ENCODE assay signal across 7 cellular contexts in genomic region chr22:46737976-46738641, GRCh38. TPM values are rescaled to one million over a fixed set of nuclear protein-coding genes. Genes with fewer than 3 reads are reported as not detected.
DNase-seq lines count a peak whose midpoint lies in the region; ATAC-seq, FAIRE-seq and TF ChIP-seq lines count a peak whose summit lies in the region.

A gene with protein sequence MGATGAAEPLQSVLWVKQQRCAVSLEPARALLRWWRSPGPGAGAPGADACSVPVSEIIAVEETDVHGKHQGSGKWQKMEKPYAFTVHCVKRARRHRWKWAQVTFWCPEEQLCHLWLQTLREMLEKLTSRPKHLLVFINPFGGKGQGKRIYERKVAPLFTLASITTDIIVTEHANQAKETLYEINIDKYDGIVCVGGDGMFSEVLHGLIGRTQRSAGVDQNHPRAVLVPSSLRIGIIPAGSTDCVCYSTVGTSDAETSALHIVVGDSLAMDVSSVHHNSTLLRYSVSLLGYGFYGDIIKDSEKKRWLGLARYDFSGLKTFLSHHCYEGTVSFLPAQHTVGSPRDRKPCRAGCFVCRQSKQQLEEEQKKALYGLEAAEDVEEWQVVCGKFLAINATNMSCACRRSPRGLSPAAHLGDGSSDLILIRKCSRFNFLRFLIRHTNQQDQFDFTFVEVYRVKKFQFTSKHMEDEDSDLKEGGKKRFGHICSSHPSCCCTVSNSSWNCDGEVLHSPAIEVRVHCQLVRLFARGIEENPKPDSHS (minus strand): TSS chr22:46738252. CDS start chr22:46738148, 104 bp downstream.

- H3K79me2 ChIP-seq in neural cell (replicated peaks; ENCODE audit: insufficient read depth, low read length), result peaks cover 35% of the 10 kb centered on the region

- 1% methylated on average over 19 of the region's 99 CpGs; no CpG with 5 or more reads in 1 of the 2 donors for WGBS in transverse colon (ENCODE audit: low coverage in 1 of 2), 2 donors

- peak within 1 kb of the TSS; percentile 85 for H3K9ac ChIP-seq in neural cell (ENCODE audit: low read length)

- ATAC-seq in GM18502 (IDR thresholded peaks at IDR 0.05; ENCODE audit: poor library complexity, unreplicated experiment) (peak; percentile 42), HG03354 (IDR thresholded peaks at IDR 0.05; ENCODE audit: poor library complexity, severe bottlenecking, unreplicated experiment) (peak; percentile 45)

- TF ChIP-seq CTCF in neural cell (IDR thresholded peaks at IDR 0.05; ENCODE audit: poor library complexity, severe bottlenecking) (no peak), transverse colon (IDR thresholded peaks at IDR 0.05) (no peak)

- peak within 1 kb of the TSS; percentile 45 for H2AFZ ChIP-seq in neural cell (ENCODE audit: low read depth, low read length)

- peaks cover 6% of the 10 kb centered on the region for H3K9me3 Mint-ChIP-seq in activated naive CD4-positive, alpha-beta T cell treated with anti-CD3 and anti-CD28 coated beads for 36 hours

- DNase-seq in SHP77 treated with DMSO at 0.1 percent for 48 hours (lab: John Stamatoyannopoulos, UW), result peak; percentile 55
- peak; percentile 72 for DNase-seq in activated naive CD4-positive, alpha-beta T cell treated with anti-CD3 and anti-CD28 coated beads for 36 hours
- DNase-seq in frontal cortex (ENCODE audit: low spot score in 2 of 2), result peak; percentile 89 to 90
- peak; percentile 87 for DNase-seq in transverse colon

- H3K36me3 Mint-ChIP-seq in activated naive CD4-positive, alpha-beta T cell treated with anti-CD3 and anti-CD28 coated beads for 36 hours (ENCODE audit: low read depth), result peaks cover 12% of the 10 kb centered on the region

- CTCF ChIA-PET in activated naive CD4-positive, alpha-beta T cell treated with anti-CD3 and anti-CD28 coated beads for 36 hours (lab: Charles Lee), result interaction anchor here (1.2 to 3.4 kb wide), 5 partner anchors 12 to 64 kb away, joined by 5 to 23 read pairs (median 9); partner anchors contain the start of gene TBC1D22A

- H3K27ac ChIP-seq in neural cell (ENCODE audit: low read length), result peak within 1 kb of the TSS; percentile 74
- H3K27ac ChIP-seq in transverse colon, result peak within 1 kb of the TSS; percentile 92 to 95 (median 94)

- H3K9me2 ChIP-seq in neural cell (ENCODE audit: insufficient read depth, low read length), result no peaks in the 10 kb centered on the region

- peak within 1 kb of the TSS; percentile 88 for H3K4me3 ChIP-seq in neural cell (ENCODE audit: low read length)
- peak within 1 kb of the TSS; percentile 76 to 88 (median 84) for H3K4me3 ChIP-seq in transverse colon

- H3K36me3 ChIP-seq in neural cell (ENCODE audit: insufficient read depth, low read length) (no peaks in the 10 kb centered on the region), transverse colon (no peaks in the 10 kb centered on the region)

- H3K4me1 ChIP-seq in transverse colon, result peaks cover 37 to 88% (median 65%) of the 10 kb centered on the region in 4 donors

- intact Hi-C loops in activated naive CD4-positive, alpha-beta T cell treated with anti-CD3 and anti-CD28 coated beads for 36 hours (cut with micrococcal nuclease), result loop anchor here (1.0 to 5.0 kb wide), 4 partner anchors 64 to 175 kb away; no protein-coding TSS in a partner anchor
- intact Hi-C loops in transverse colon (cut with DNase I; ENCODE audit: low total_unique reads), result no loop called here

- H3K9me3 ChIP-seq in neural cell (ENCODE audit: low read length) (no peaks in the 10 kb centered on the region), transverse colon (no peaks in the 10 kb centered on the region)

- TF ChIP-seq EP300 in neural cell (conservative IDR thresholded peaks at IDR 0.05; ENCODE audit: poor library complexity, severe bottlenecking) (no peak), transverse colon (IDR thresholded peaks at IDR 0.05; ENCODE audit: low read depth) (no peak)

- no peak for TF ChIP-seq RAD21 in neural cell (conservative IDR thresholded peaks at IDR 0.05)

- H3F3A ChIP-seq in neural cell (ENCODE audit: insufficient read depth, low read length, poor library complexity, severe bottlenecking), result no peaks in the 10 kb centered on the region

- peak within 1 kb of the TSS; percentile 99 for H3K27ac Mint-ChIP-seq in activated naive CD4-positive, alpha-beta T cell treated with anti-CD3 and anti-CD28 coated beads for 36 hours

- TF ChIP-seq POLR2A in transverse colon (IDR thresholded peaks at IDR 0.05), result peak; percentile 31

- in situ Hi-C loops in transverse colon (cut with MboI; ENCODE audit: low pct_ligation_motif_present in 1 of 4, low pct_unique_long_range_greater_than_20kb in 1 of 4, low sequenced_read_pairs in 3 of 4), result loop anchor here in 1 of 4 donors (25.0 kb wide), 1 partner anchor 176 kb away; no protein-coding TSS in a partner anchor

- H4K20me1 ChIP-seq in neural cell (ENCODE audit: insufficient read depth), result no peaks in the 10 kb centered on the region

- no peaks in the 10 kb centered on the region for H3K27me3 Mint-ChIP-seq in activated naive CD4-positive, alpha-beta T cell treated with anti-CD3 and anti-CD28 coated beads for 36 hours (ENCODE audit: low read depth)

- peak within 1 kb of the TSS; percentile 70 for H3K4me2 ChIP-seq in neural cell (ENCODE audit: low read length)

- H3K4me3 Mint-ChIP-seq in activated naive CD4-positive, alpha-beta T cell treated with anti-CD3 and anti-CD28 coated beads for 36 hours, result peak within 1 kb of the TSS; percentile 100

- H3K27me3 ChIP-seq in neural cell (ENCODE audit: insufficient read depth, low read depth, low read length), result no peaks in the 10 kb centered on the region
- no peaks in the 10 kb centered on the region for H3K27me3 ChIP-seq in transverse colon

- peaks cover 40% of the 10 kb centered on the region for H3K4me1 Mint-ChIP-seq in activated naive CD4-positive, alpha-beta T cell treated with anti-CD3 and anti-CD28 coated beads for 36 hours (ENCODE audit: low read depth)

- FAIRE-seq in frontal cortex (lab: Jason Lieb, UNC), result no peak

TF ChIP-seq in neural cell, 6 proteins besides CTCF, POLR2A, EP300 and RAD21:
- peak; percentile 36 for TF ChIP-seq POLR2AphosphoS5 (IDR thresholded peaks at IDR 0.05)
- peak; percentile 10 for TF ChIP-seq MXI1 (conservative IDR thresholded peaks at IDR 0.05; ENCODE audit: poor library complexity, severe bottlenecking)
- TF ChIP-seq SMC3 (conservative IDR thresholded peaks at IDR 0.05; ENCODE audit: poor library complexity), result no peak
- TF ChIP-seq, protein P1, sequence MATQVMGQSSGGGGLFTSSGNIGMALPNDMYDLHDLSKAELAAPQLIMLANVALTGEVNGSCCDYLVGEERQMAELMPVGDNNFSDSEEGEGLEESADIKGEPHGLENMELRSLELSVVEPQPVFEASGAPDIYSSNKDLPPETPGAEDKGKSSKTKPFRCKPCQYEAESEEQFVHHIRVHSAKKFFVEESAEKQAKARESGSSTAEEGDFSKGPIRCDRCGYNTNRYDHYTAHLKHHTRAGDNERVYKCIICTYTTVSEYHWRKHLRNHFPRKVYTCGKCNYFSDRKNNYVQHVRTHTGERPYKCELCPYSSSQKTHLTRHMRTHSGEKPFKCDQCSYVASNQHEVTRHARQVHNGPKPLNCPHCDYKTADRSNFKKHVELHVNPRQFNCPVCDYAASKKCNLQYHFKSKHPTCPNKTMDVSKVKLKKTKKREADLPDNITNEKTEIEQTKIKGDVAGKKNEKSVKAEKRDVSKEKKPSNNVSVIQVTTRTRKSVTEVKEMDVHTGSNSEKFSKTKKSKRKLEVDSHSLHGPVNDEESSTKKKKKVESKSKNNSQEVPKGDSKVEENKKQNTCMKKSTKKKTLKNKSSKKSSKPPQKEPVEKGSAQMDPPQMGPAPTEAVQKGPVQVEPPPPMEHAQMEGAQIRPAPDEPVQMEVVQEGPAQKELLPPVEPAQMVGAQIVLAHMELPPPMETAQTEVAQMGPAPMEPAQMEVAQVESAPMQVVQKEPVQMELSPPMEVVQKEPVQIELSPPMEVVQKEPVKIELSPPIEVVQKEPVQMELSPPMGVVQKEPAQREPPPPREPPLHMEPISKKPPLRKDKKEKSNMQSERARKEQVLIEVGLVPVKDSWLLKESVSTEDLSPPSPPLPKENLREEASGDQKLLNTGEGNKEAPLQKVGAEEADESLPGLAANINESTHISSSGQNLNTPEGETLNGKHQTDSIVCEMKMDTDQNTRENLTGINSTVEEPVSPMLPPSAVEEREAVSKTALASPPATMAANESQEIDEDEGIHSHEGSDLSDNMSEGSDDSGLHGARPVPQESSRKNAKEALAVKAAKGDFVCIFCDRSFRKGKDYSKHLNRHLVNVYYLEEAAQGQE (IDR thresholded peaks at IDR 0.05; ENCODE audit: borderline replicate concordance), result no peak
- peak; percentile 48 for TF ChIP-seq TAF1 (IDR thresholded peaks at IDR 0.05; ENCODE audit: low read depth)
- no peak for TF ChIP-seq EZH2 (IDR thresholded peaks at IDR 0.05; ENCODE audit: borderline replicate concordance, insufficient read depth, low read length, poor library complexity, severe bottlenecking)

RNA-seq across cellular contexts. Expression of the gene that starts here (rescaled TPM):
- total RNA-seq in activated naive CD4-positive, alpha-beta T cell treated with anti-CD3 and anti-CD28 coated beads for 36 hours, result 10 to 100 TPM; 32.6 to 34.9 TPM
- total RNA-seq in frontal cortex, result 35.1 TPM
- 57.4 and 66.2 TPM in 2 replicates for polyA plus RNA-seq in neural cell
- polyA minus RNA-seq in neural cell, result 88.8 and 96.7 TPM in 2 replicates
- 10 to 100 TPM; 13.7 to 72.2 (median 63.5) TPM for total RNA-seq in transverse colon

Comparison
In these comparisons a context has a peak if more than half of its experiments do, and no peak if none do; other contexts are left out.
1. Peak in every context shown above with its lines: DNase-seq, ATAC-seq, H3K4me3 ChIP-seq and H3K27ac ChIP-seq.